In genomic region chr5:142609142-142609541, GRCh38 we compare ENCODE assay signal across 14 cellular contexts.
A peak's percentile ranks its signal among the peaks of the same experiment; 100 is the strongest.
DNase-seq lines count a peak whose midpoint lies in the region; ATAC-seq and TF ChIP-seq lines count a peak whose summit lies in the region.
"Had no signal": no experiment of that assay in that cellular context is flagged by ENCODE, and none has a peak within 500 bp of the region (broad histone marks: within the 10 kb centered on the region; RNA-seq: fewer than 3 reads in every experiment).

No MANE protein-coding gene starts in this region.

- H3K23ac ChIP-seq in IMR-90 (ENCODE audit: low read depth, low read length): no peak overlapping the region

- H3K9me3 ChIP-seq in IMR-90 (ENCODE audit: control insufficient read depth, insufficient read depth, low read length) (no peaks in the 10 kb centered on the region), lung (ENCODE audit: control insufficient read depth in 2 of 2, insufficient read depth in 1 of 2, low read length in 1 of 2) (no peaks in the 10 kb centered on the region), smooth muscle cell (replicated peaks; ENCODE audit: low read depth) (no peaks in the 10 kb centered on the region), mammary epithelial cell (replicated peaks; ENCODE audit: insufficient read depth, low read length) (no peaks in the 10 kb centered on the region), BE2C (no peaks in the 10 kb centered on the region)

- in situ Hi-C loops in IMR-90 (cut with MboI; ENCODE audit: low sequenced_read_pairs): loop anchor here (10.0 kb wide), 1 partner anchor 266 kb away; no protein-coding TSS in a partner anchor
- in situ Hi-C loops in mammary epithelial cell (cut with MboI; ENCODE audit: low sequenced_read_pairs in 2 of 2): loop anchor here in 1 of 2 donors (25.0 kb wide), 1 partner anchor 278 kb away; no protein-coding TSS in a partner anchor

- H3K79me1 ChIP-seq in IMR-90 (ENCODE audit: low read depth in 1 of 2, low read length in 2 of 2): peaks cover 0 to 8% of the 10 kb centered on the region in 2 experiments; a peak in 2 of 4 replicates

- H2AFZ ChIP-seq in IMR-90 (replicated peaks; ENCODE audit: low read length, poor library complexity) (no peak overlapping the region), smooth muscle cell (ENCODE audit: low read depth) (no peak overlapping the region), mammary epithelial cell (ENCODE audit: low read depth, low read length) (no peak overlapping the region)

- TF ChIP-seq RAD21 in IMR-90 (IDR thresholded peaks at IDR 0.05; ENCODE audit: low read length): no peak

- H3K4ac ChIP-seq in IMR-90 (ENCODE audit: low read depth, low read length): no peak overlapping the region

- no peak for TF ChIP-seq POLR2A in IMR-90 (IDR thresholded peaks at IDR 0.05; ENCODE audit: low read depth, low read length)

- H3K4me2 ChIP-seq in IMR-90 (ENCODE audit: low read depth, low read length): no peak overlapping the region
- no peak overlapping the region for H3K4me2 ChIP-seq in smooth muscle cell
- H3K4me2 ChIP-seq in mammary epithelial cell (ENCODE audit: insufficient read depth, low read depth, low read length): no peak overlapping the region

- no peak overlapping the region; the same call in 2 of the 3 replicates for H2BK15ac ChIP-seq in IMR-90 (ENCODE audit: low read depth, low read length)

- TF ChIP-seq CTCF in IMR-90 (conservative IDR thresholded peaks at IDR 0.05; ENCODE audit: low read depth, low read length) (no peak), epithelial cell of esophagus (IDR thresholded peaks at IDR 0.05; ENCODE audit: insufficient read depth, low read depth, low read length, missing control alignments) (no peak), lung (IDR thresholded peaks at IDR 0.05; ENCODE audit: control extremely low read depth, extremely low read depth) (no peak), smooth muscle cell (IDR thresholded peaks at IDR 0.05; ENCODE audit: borderline replicate concordance, insufficient read depth, poor library complexity, severe bottlenecking) (no peak), mammary epithelial cell (conservative IDR thresholded peaks at IDR 0.05 in 1 of 2, IDR thresholded peaks at IDR 0.05 in 1 of 2; ENCODE audit: extremely low read depth in 1 of 2, insufficient read depth in 1 of 2, low read depth in 1 of 2, low read length in 2 of 2) (no peak), BE2C (IDR thresholded peaks at IDR 0.05; ENCODE audit: low read depth, low read length) (no peak)

- no peak overlapping the region for H4K8ac ChIP-seq in IMR-90 (ENCODE audit: low read depth in 2 of 2, low read length in 2 of 2)

- BruUV-seq in IMR-90 (replicated peaks; lab: Mats Ljungman, UMichigan): no TSS peak
- no TSS peak for BruUV-seq in mammary epithelial cell (replicated peaks; lab: Mats Ljungman, UMichigan)

- no peak overlapping the region for H4K91ac ChIP-seq in IMR-90 (ENCODE audit: insufficient read depth, low read depth, low read length)

- peaks cover 48% of the 10 kb centered on the region for H3F3A ChIP-seq in smooth muscle cell (ENCODE audit: low read depth)

- no peak overlapping the region for H3K14ac ChIP-seq in IMR-90 (replicated peaks; ENCODE audit: low read depth, low read length)

- no peak overlapping the region for H4K5ac ChIP-seq in IMR-90 (ENCODE audit: low read depth, low read length)

- H3K9ac ChIP-seq in IMR-90 (ENCODE audit: low read depth, low read length): no peak overlapping the region
- H3K9ac ChIP-seq in smooth muscle cell (ENCODE audit: low read depth): no peak overlapping the region
- H3K9ac ChIP-seq in mammary epithelial cell (ENCODE audit: insufficient read depth, low read length): no peak overlapping the region

- POLR2A ChIA-PET in IMR-90 (lab: Charles Lee; ENCODE audit: unreplicated experiment): no interaction called here

- ATAC-seq in IMR-90 (ENCODE audit: low read depth): no peak
- peak; percentile 19 for ATAC-seq in lung (ENCODE audit: insufficient read depth, low FRiP score)
- no peak for ATAC-seq in GM19455 (IDR thresholded peaks at IDR 0.05; ENCODE audit: unreplicated experiment)
- ATAC-seq: CD8-positive, alpha-beta T cell had no signal

- no peak overlapping the region for H3K27ac ChIP-seq in IMR-90 (ENCODE audit: insufficient read depth, low read length)
- peak overlapping the region in 1 of 2 donors; percentile 68 for H3K27ac ChIP-seq in lung (ENCODE audit: low read depth in 1 of 2, low read length in 1 of 2)
- peak overlapping the region; percentile 70 for H3K27ac ChIP-seq in smooth muscle cell (ENCODE audit: low read depth)
- H3K27ac ChIP-seq in mammary epithelial cell (ENCODE audit: insufficient read depth, low read depth, low read length): no peak overlapping the region
- H3K27ac ChIP-seq: C4-2B had no signal

- no peaks in the 10 kb centered on the region for H3K79me2 ChIP-seq in smooth muscle cell (ENCODE audit: low read depth)
- no peaks in the 10 kb centered on the region for H3K79me2 ChIP-seq in mammary epithelial cell (ENCODE audit: insufficient read depth, low read length)

- no peak overlapping the region for H2BK5ac ChIP-seq in IMR-90 (ENCODE audit: low read depth, low read length, poor library complexity, severe bottlenecking)

- intact Hi-C loops in IMR-90 (cut with micrococcal nuclease): no loop called here
- intact Hi-C loops in mammary epithelial cell (cut with micrococcal nuclease): no loop called here

- H4K20me1 ChIP-seq in IMR-90 (ENCODE audit: insufficient read depth, low read length) (no peaks in the 10 kb centered on the region), smooth muscle cell (ENCODE audit: low read depth) (no peaks in the 10 kb centered on the region), mammary epithelial cell (ENCODE audit: insufficient read depth, low read length) (no peaks in the 10 kb centered on the region)

- H3K9me1 ChIP-seq in IMR-90 (ENCODE audit: insufficient read depth, low read length): peaks cover 18% of the 10 kb centered on the region

- H3K4me1 ChIP-seq in IMR-90 (ENCODE audit: control insufficient read depth, insufficient read depth, low read length): peaks cover 17% of the 10 kb centered on the region
- peaks cover 0 to 6% of the 10 kb centered on the region in 2 donors for H3K4me1 ChIP-seq in lung (ENCODE audit: control insufficient read depth in 2 of 2, insufficient read depth in 2 of 2, low read length in 2 of 2)
- peaks cover 12% of the 10 kb centered on the region for H3K4me1 ChIP-seq in smooth muscle cell (ENCODE audit: low read depth)
- H3K4me1 ChIP-seq in mammary epithelial cell (ENCODE audit: insufficient read depth, low read length): peaks cover 15% of the 10 kb centered on the region
- no peaks in the 10 kb centered on the region for H3K4me1 ChIP-seq in BE2C

- no peak overlapping the region for H3K56ac ChIP-seq in IMR-90 (ENCODE audit: extremely low read depth, insufficient read depth, low read length)

- dilution Hi-C loops in IMR-90 (cut with HindIII; ENCODE audit: low sequenced_read_pairs, unreplicated experiment): no loop called here
- dilution Hi-C loops in mammary epithelial cell (cut with HindIII; ENCODE audit: low sequenced_read_pairs): no loop called here

- 87% methylated on average over 3 of the region's 6 CpGs; no CpG with 5 or more reads in 1 of the 2 experiments for WGBS in IMR-90 (ENCODE audit: extremely low coverage in 2 of 2, insufficient read length in 1 of 2), 2 experiments
- 60 to 80% methylated on average over 6 of the region's 6 CpGs for WGBS in lung, 2 donors
- WGBS in smooth muscle cell (ENCODE audit: low lambda C conversion rate): 91% methylated on average over 6 of the region's 6 CpGs
- WGBS in mammary epithelial cell (ENCODE audit: low coverage, missing lambda C conversion rate): 67% methylated on average over 6 of the region's 6 CpGs

- CTCF ChIA-PET in IMR-90 (lab: Yijun Ruan, JAX): interaction anchor here (1.6 to 3.9 kb wide), 2 partner anchors 47 to 90 kb away, joined by 4 to 19 read pairs; no protein-coding TSS in a partner anchor
- CTCF ChIA-PET in mammary epithelial cell (lab: Charles Lee; ENCODE audit: low non-redundant PET): no interaction called here

- H2AK5ac ChIP-seq in IMR-90 (ENCODE audit: low read depth, low read length): no peak overlapping the region

- no peak overlapping the region for H2AK9ac ChIP-seq in IMR-90 (replicated peaks; ENCODE audit: low read depth, low read length, poor library complexity)

- DNase-seq in IMR-90: no peak
- peak; percentile 6 for DNase-seq in epithelial cell of esophagus (ENCODE audit: low read depth)
- DNase-seq in lung (ENCODE audit: low spot score): peak; percentile 39
- DNase-seq in smooth muscle cell (lab: John Stamatoyannopoulos, UW; ENCODE audit: unreplicated experiment): no peak
- DNase-seq in mammary epithelial cell: no peak
- no peak for DNase-seq in BE2C
- DNase-seq: CD8-positive, alpha-beta T cell; COR-L47; DND-41; GDM1; HCEC 1CT; HFFc6 had no signal

- H3K36me3 ChIP-seq in IMR-90 (ENCODE audit: control insufficient read depth, insufficient read depth, low read length) (no peaks in the 10 kb centered on the region), lung (ENCODE audit: control insufficient read depth in 2 of 2, insufficient read depth in 2 of 2, low read length in 2 of 2) (no peaks in the 10 kb centered on the region), smooth muscle cell (ENCODE audit: low read depth) (no peaks in the 10 kb centered on the region), mammary epithelial cell (ENCODE audit: insufficient read depth, low read length) (no peaks in the 10 kb centered on the region), BE2C (no peaks in the 10 kb centered on the region)

- no peak overlapping the region for H3K18ac ChIP-seq in IMR-90 (ENCODE audit: low read depth, low read length)

- H3K27me3 ChIP-seq in IMR-90 (ENCODE audit: control insufficient read depth, insufficient read depth, low read length) (no peaks in the 10 kb centered on the region), lung (ENCODE audit: control insufficient read depth, insufficient read depth) (no peaks in the 10 kb centered on the region), smooth muscle cell (ENCODE audit: low read depth) (no peaks in the 10 kb centered on the region), mammary epithelial cell (ENCODE audit: insufficient read depth, low read length) (no peaks in the 10 kb centered on the region), BE2C (no peaks in the 10 kb centered on the region)

- H3K4me3 ChIP-seq in IMR-90 (ENCODE audit: insufficient read depth, low read depth, low read length) (no peak overlapping the region), epithelial cell of esophagus (ENCODE audit: low read length) (no peak overlapping the region), lung (no peak overlapping the region), smooth muscle cell (no peak overlapping the region), mammary epithelial cell (replicated peaks in 1 of 3; ENCODE audit: insufficient read depth in 1 of 3, low read depth in 2 of 3, low read length in 3 of 3) (no peak overlapping the region), BE2C (ENCODE audit: low read depth, low read length) (no peak overlapping the region)

- H2BK120ac ChIP-seq in IMR-90 (ENCODE audit: low read depth, low read length): no peak overlapping the region

- 0 out of 2 replicates have a peak overlapping the region, but pooled peaks have one; percentile 32 for H2BK20ac ChIP-seq in IMR-90 (ENCODE audit: low read depth, low read length)

TF ChIP-seq in IMR-90, 13 proteins besides CTCF, POLR2A, EP300 and RAD21 (continues in another document):
- TF ChIP-seq MAZ (IDR thresholded peaks at IDR 0.05; ENCODE audit: borderline replicate concordance, low read depth, low read length): no peak

Comparison
In these comparisons a context has a peak if more than half of its experiments do, and no peak if none do; other contexts are left out.
1. DNase-seq: peak in epithelial cell of esophagus (single experiment) and lung (single experiment); none in IMR-90 (single experiment), smooth muscle cell (single experiment), mammary epithelial cell (single experiment) and BE2C (single experiment).